31 cellular contexts compared by ENCODE assay signal in the genomic region with DNA sequence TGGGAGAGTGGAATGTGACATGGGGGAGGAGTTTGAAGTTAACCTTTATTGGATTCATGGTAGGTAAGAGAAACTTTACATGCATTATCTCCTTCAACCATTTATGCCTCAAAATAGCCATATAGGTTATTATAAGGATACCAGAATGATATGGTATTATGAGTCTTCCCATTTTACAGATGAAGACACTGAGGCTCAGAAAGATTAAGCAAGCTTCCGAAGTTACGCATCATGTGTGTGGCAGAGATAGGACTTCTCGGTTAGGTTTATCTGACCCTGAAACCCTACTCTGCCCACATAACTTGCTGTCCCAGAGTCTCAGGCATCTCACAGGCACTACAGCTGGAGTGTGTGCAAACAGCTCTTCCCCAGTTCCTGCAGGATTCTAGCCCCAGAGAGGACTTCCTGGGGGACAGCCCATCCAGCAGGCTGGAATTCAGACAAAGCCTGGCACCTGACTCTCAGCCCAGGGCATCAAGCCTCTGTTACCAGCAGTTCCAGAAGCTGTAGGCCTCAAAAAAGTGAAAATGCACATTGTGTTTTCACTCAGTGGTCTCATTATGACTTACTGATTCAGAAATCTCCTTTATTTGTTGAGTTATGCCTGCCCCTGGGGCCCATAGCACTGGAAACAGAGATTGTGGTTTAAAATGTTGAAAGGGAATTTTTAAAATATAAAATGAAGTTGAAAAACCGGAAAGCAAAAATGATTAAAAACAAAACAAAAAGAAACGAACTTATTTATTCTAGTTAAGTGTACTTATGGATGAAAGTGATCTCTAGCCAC.
"Had no signal": no experiment of that assay in that cellular context is flagged by ENCODE, and none has a peak within 500 bp of the region (broad histone marks: within the 10 kb centered on the region; RNA-seq: fewer than 3 reads in every experiment).

No MANE protein-coding gene starts in this region.

- H3K27ac ChIP-seq: brain microvascular endothelial cell, coronary artery, dorsolateral prefrontal cortex, WERI-Rb-1 had no signal

- H3K27ac Mint-ChIP-seq: activated B cell treated with CpG ODN at 0.5 μM for 24 hours; activated CD8-positive, alpha-beta T cell treated with anti-CD3 and anti-CD28 coated beads for 36 hours; activated naive CD8-positive, alpha-beta T cell; activated T-helper 17 cell treated with anti-CD3 and anti-CD28 coated beads, Interleukin-2, amount 50 U/mL, for 72 hours; dendritic cell treated with granulocyte-macrophage colony-stimulating factor and Interleukin-4, amounts not matched to agents 40 ng/mL and 50 ng/mL, for 4 days; endodermal cell; T-helper 2 cell treated with Interferon-gamma antibody and Interleukin-4, amounts not matched to agents 5 μg/mL and 100 μg/mL, for 36 hours had no signal

- H3K9me3 Mint-ChIP-seq: activated B cell treated with CpG ODN at 0.5 μM for 24 hours; activated CD8-positive, alpha-beta T cell treated with anti-CD3 and anti-CD28 coated beads for 36 hours; activated T-cell treated with anti-CD3 and anti-CD28 coated beads, Interleukin-2, amount 50 U/mL, for 4 hours; activated T-helper 17 cell treated with anti-CD3 and anti-CD28 coated beads, Interleukin-2, amount 50 U/mL, for 72 hours; dendritic cell treated with granulocyte-macrophage colony-stimulating factor and Interleukin-4, amounts not matched to agents 40 ng/mL and 50 ng/mL, for 4 days; endodermal cell; T-helper 2 cell treated with Interferon-gamma antibody and Interleukin-4, amounts not matched to agents 5 μg/mL and 100 μg/mL, for 36 hours had no signal

- H3K27me3 ChIP-seq: brain microvascular endothelial cell had no signal

- H3K27me3 Mint-ChIP-seq: activated naive CD8-positive, alpha-beta T cell; central memory CD8-positive, alpha-beta T cell; dendritic cell treated with granulocyte-macrophage colony-stimulating factor and Interleukin-4, amounts not matched to agents 40 ng/mL and 50 ng/mL, for 4 days had no signal

- H3K36me3 ChIP-seq: brain microvascular endothelial cell, WERI-Rb-1 had no signal

- H3K4me3 Mint-ChIP-seq: activated B cell treated with CpG ODN at 0.5 μM for 24 hours; activated CD8-positive, alpha-beta T cell treated with anti-CD3 and anti-CD28 coated beads for 36 hours; activated naive CD8-positive, alpha-beta T cell; activated T-cell treated with anti-CD3 and anti-CD28 coated beads, Interleukin-2, amount 50 U/mL, for 4 hours; activated T-helper 17 cell treated with anti-CD3 and anti-CD28 coated beads, Interleukin-2, amount 50 U/mL, for 72 hours; central memory CD8-positive, alpha-beta T cell; dendritic cell treated with granulocyte-macrophage colony-stimulating factor and Interleukin-4, amounts not matched to agents 40 ng/mL and 50 ng/mL, for 4 days; endodermal cell; T-helper 2 cell treated with Interferon-gamma antibody and Interleukin-4, amounts not matched to agents 5 μg/mL and 100 μg/mL, for 36 hours had no signal

- ATAC-seq: activated CD4-positive, CD25-positive, alpha-beta regulatory T cell treated with anti-CD3 and anti-CD28 coated beads, Interleukin-2, amount 50 U/mL, for 24 hours; activated CD8-positive, alpha-beta T cell treated with anti-CD3 and anti-CD28 coated beads for 36 hours; activated T-cell treated with anti-CD3 and anti-CD28 coated beads, Interleukin-2, amount 50 U/mL, for 4 hours; activated T-helper 17 cell treated with anti-CD3 and anti-CD28 coated beads, Interleukin-2, amount 50 U/mL, for 72 hours; esophagus mucosa had no signal

- H3K4me3 ChIP-seq: coronary artery, dorsolateral prefrontal cortex had no signal

- H3K36me3 Mint-ChIP-seq: activated naive CD8-positive, alpha-beta T cell had no signal

- H3K4me1 Mint-ChIP-seq: activated B cell treated with CpG ODN at 0.5 μM for 24 hours; activated T-helper 17 cell treated with anti-CD3 and anti-CD28 coated beads, Interleukin-2, amount 50 U/mL, for 72 hours; central memory CD8-positive, alpha-beta T cell had no signal

- FAIRE-seq: astrocyte, bronchial epithelial cell, frontal cortex had no signal

- DNase-seq: activated B cell treated with CpG ODN at 0.5 μM for 24 hours; activated CD4-positive, alpha-beta T cell treated with anti-CD3 and anti-CD28 coated beads for 48 hours; activated CD4-positive, alpha-beta T cell treated with anti-CD3 and anti-CD28 coated beads, Interleukin-2, amount 50 U/mL, for 1 hour; activated CD4-positive, alpha-beta T cell treated with anti-CD3 and anti-CD28 coated beads, Interleukin-2, amount 50 U/mL, for 48 hours; activated CD8-positive, alpha-beta memory T cell treated with anti-CD3 and anti-CD28 coated beads for 24 hours; activated CD8-positive, alpha-beta T cell treated with anti-CD3 and anti-CD28 coated beads for 36 hours; activated effector memory CD4-positive, alpha-beta T cell treated with Interleukin-2 at 50 U/mL for 16 hours; activated gamma-delta T cell treated with Interleukin-2 at 50 U/mL for 16 hours; activated naive CD4-positive, alpha-beta T cell treated with anti-CD3 and anti-CD28 coated beads, Interleukin-2, amount 50 U/mL, for 16 hours; activated naive CD4-positive, alpha-beta T cell treated with Interleukin-2 at 50 U/mL for 16 hours; activated T-cell treated with anti-CD3 and anti-CD28 coated beads, Interleukin-2, amount 50 U/mL, for 4 hours; amniotic stem cell; anterior cingulate cortex; brain microvascular endothelial cell; dorsolateral prefrontal cortex; effector memory CD4-positive, alpha-beta T cell; foreskin fibroblast; T1000 had no signal
